Comparison of ENCODE assay signal across 16 cellular contexts in the genomic region with DNA sequence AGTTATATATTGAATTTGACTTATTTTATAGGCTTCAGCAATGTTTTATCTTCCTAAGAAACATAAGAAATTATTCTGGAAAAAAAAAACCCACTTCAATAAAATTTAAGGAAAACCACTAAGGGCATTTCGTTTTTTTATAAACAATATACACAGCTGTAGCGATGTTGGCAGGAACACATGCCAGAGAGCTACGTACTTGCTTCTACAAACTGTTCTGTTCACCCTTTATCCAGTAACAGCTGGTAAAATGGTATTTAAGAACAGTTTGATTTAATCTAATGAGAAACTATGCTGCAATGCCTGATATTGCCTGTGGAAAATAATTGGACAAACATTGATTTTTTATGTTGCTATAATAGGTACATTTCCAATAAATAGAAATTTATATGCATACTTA.
DNase-seq lines count a peak whose midpoint lies in the region; ATAC-seq and TF ChIP-seq lines count a peak whose summit lies in the region.
"Had no signal": no experiment of that assay in that cellular context is flagged by ENCODE, and none has a peak within 500 bp of the region (broad histone marks: within the 10 kb centered on the region; RNA-seq: fewer than 3 reads in every experiment).

No MANE protein-coding gene starts in this region.

- H4K20me1 ChIP-seq in PC-3 (ENCODE audit: low read length) = no peaks in the 10 kb centered on the region
- H4K20me1 ChIP-seq in fibroblast of lung (ENCODE audit: control insufficient read depth, extremely low read depth, insufficient read depth, low read length) = no peaks in the 10 kb centered on the region
- H4K20me1 ChIP-seq: BLaER1 treated with 17β-estradiol and CSF1 and Interleukin-3, amounts not matched to agents 10 nM and 100 nM had no signal

- H3K4me3 ChIP-seq in PC-3 (ENCODE audit: low read length) (0 out of 2 replicates have a peak overlapping the region, but pooled peaks have one; percentile 14), fibroblast of lung (replicated peaks in 1 of 4; ENCODE audit: control extremely low read depth in 1 of 4, insufficient read depth in 1 of 4, low read depth in 3 of 4, low read length in 4 of 4) (no peak overlapping the region), skeletal muscle satellite cell (ENCODE audit: low read length) (no peak overlapping the region), tibial nerve (no peak overlapping the region), sigmoid colon (no peak overlapping the region)
- H3K4me3 ChIP-seq: BLaER1 treated with 17β-estradiol and CSF1 and Interleukin-3, amounts not matched to agents 10 nM and 100 nM; GM12878; HAP-1 had no signal

- POLR2A ChIA-PET in PC-3 (lab: Charles Lee; ENCODE audit: unreplicated experiment) = no interaction called here

- H2AFZ ChIP-seq in PC-3 (ENCODE audit: low read length) (no peak overlapping the region), fibroblast of lung (ENCODE audit: low read length) (no peak overlapping the region)

- DNase-seq in PC-3 (no peak), astrocyte of the hippocampus (ENCODE audit: low read depth, low spot score) (peak; percentile 4), fibroblast of lung (ENCODE audit: low read depth in 2 of 2) (peak; percentile 4 to 86), tibial nerve (ENCODE audit: low spot score in 2 of 2) (no peak), left cardiac atrium (no peak), sigmoid colon (no peak)
- DNase-seq: Calu3; CD8-positive, alpha-beta T cell; DMS53; DND-41; EL had no signal

- no peak for TF ChIP-seq POLR2A in tibial nerve (IDR thresholded peaks at IDR 0.05)
- TF ChIP-seq POLR2A in sigmoid colon (IDR thresholded peaks at IDR 0.05) = no peak

- H3K9me2 ChIP-seq in PC-3 (replicated peaks; ENCODE audit: low read length) = no peaks in the 10 kb centered on the region

- ATAC-seq in PC-3 = no peak
- no peak for ATAC-seq in left cardiac atrium
- ATAC-seq: CD8-positive, alpha-beta T cell; GM12878 had no signal

- H3K4me1 ChIP-seq in PC-3 (ENCODE audit: insufficient read depth, low read length) (peaks cover 15% of the 10 kb centered on the region), fibroblast of lung (ENCODE audit: control insufficient read depth, extremely low read depth, insufficient read depth, low read length) (no peaks in the 10 kb centered on the region), skeletal muscle satellite cell (ENCODE audit: control insufficient read depth, insufficient read depth, low read length) (no peaks in the 10 kb centered on the region), tibial nerve (peaks cover 0 to 4% (median 0%) of the 10 kb centered on the region in 4 donors), sigmoid colon (no peaks in the 10 kb centered on the region)
- H3K4me1 ChIP-seq: BLaER1 treated with 17β-estradiol and CSF1 and Interleukin-3, amounts not matched to agents 10 nM and 100 nM; HAP-1 had no signal

- TF ChIP-seq CTCF in PC-3 (conservative IDR thresholded peaks at IDR 0.05; ENCODE audit: low read depth, low read length) = no peak
- no peak for TF ChIP-seq CTCF in fibroblast of lung (conservative IDR thresholded peaks at IDR 0.05 in 1 of 2, IDR thresholded peaks at IDR 0.05 in 1 of 2; ENCODE audit: low read depth in 1 of 2, low read length in 2 of 2)
- TF ChIP-seq CTCF in tibial nerve (IDR thresholded peaks at IDR 0.05) = no peak
- TF ChIP-seq CTCF in sigmoid colon (IDR thresholded peaks at IDR 0.05) = no peak

- H3K9ac ChIP-seq in PC-3 (ENCODE audit: low read length) (no peak overlapping the region), fibroblast of lung (ENCODE audit: insufficient read depth, low read length) (no peak overlapping the region), skeletal muscle satellite cell (ENCODE audit: low read depth, low read length) (no peak overlapping the region)
- H3K9ac ChIP-seq: BLaER1 treated with 17β-estradiol and CSF1 and Interleukin-3, amounts not matched to agents 10 nM and 100 nM had no signal

- CTCF ChIA-PET in PC-3 (lab: Charles Lee) = no interaction called here

- no TSS peak for BruUV-seq in PC-3 (replicated peaks; lab: Mats Ljungman, UMichigan)

- intact Hi-C loops in PC-3 (cut with micrococcal nuclease) (loop anchor here (10.0 kb wide), 1 partner anchor 251 kb away; no protein-coding TSS in a partner anchor), left cardiac atrium (cut with DNase I) (no loop called here), sigmoid colon (cut with DNase I) (no loop called here)

- TF ChIP-seq EP300 in tibial nerve (IDR thresholded peaks at IDR 0.05) (no peak), sigmoid colon (IDR thresholded peaks at IDR 0.05) (no peak)

- H3K79me2 ChIP-seq in PC-3 (ENCODE audit: low read length) (no peaks in the 10 kb centered on the region), fibroblast of lung (ENCODE audit: control insufficient read depth, insufficient read depth, low read length) (no peaks in the 10 kb centered on the region)

- peak overlapping the region; percentile 49 for H3K27ac ChIP-seq in PC-3 (ENCODE audit: low read length)
- H3K27ac ChIP-seq in fibroblast of lung (ENCODE audit: insufficient read depth, low read length) = no peak overlapping the region
- no peak overlapping the region for H3K27ac ChIP-seq in tibial nerve
- H3K27ac ChIP-seq in sigmoid colon = no peak overlapping the region
- H3K27ac ChIP-seq: BLaER1 treated with 17β-estradiol and CSF1 and Interleukin-3, amounts not matched to agents 10 nM and 100 nM; HL-60 had no signal

- no peaks in the 10 kb centered on the region for H3K27me3 ChIP-seq in PC-3 (ENCODE audit: low read length)
- H3K27me3 ChIP-seq in fibroblast of lung (ENCODE audit: control insufficient read depth, insufficient read depth, low read length) = no peaks in the 10 kb centered on the region
- H3K27me3 ChIP-seq in skeletal muscle satellite cell (ENCODE audit: control insufficient read depth, insufficient read depth, low read length) = no peaks in the 10 kb centered on the region
- no peaks in the 10 kb centered on the region for H3K27me3 ChIP-seq in tibial nerve
- no peaks in the 10 kb centered on the region for H3K27me3 ChIP-seq in sigmoid colon
- H3K27me3 ChIP-seq: BLaER1 treated with 17β-estradiol and CSF1 and Interleukin-3, amounts not matched to agents 10 nM and 100 nM had no signal

- H3K9me3 ChIP-seq in PC-3 (ENCODE audit: low read length) (no peaks in the 10 kb centered on the region), fibroblast of lung (ENCODE audit: control insufficient read depth, insufficient read depth, low read depth, low read length) (no peaks in the 10 kb centered on the region), skeletal muscle satellite cell (replicated peaks; ENCODE audit: low read length) (no peaks in the 10 kb centered on the region), tibial nerve (peaks cover 0 to 3% (median 0%) of the 10 kb centered on the region in 4 donors), sigmoid colon (no peaks in the 10 kb centered on the region)

- H3K36me3 ChIP-seq in PC-3 (ENCODE audit: low read depth, low read length) (no peaks in the 10 kb centered on the region), fibroblast of lung (ENCODE audit: control insufficient read depth, insufficient read depth, low read length) (no peaks in the 10 kb centered on the region), skeletal muscle satellite cell (ENCODE audit: insufficient read depth, low read length) (no peaks in the 10 kb centered on the region), tibial nerve (no peaks in the 10 kb centered on the region), sigmoid colon (no peaks in the 10 kb centered on the region)
- H3K36me3 ChIP-seq: BLaER1 treated with 17β-estradiol and CSF1 and Interleukin-3, amounts not matched to agents 10 nM and 100 nM; HAP-1 had no signal

- H3F3A ChIP-seq in PC-3 (ENCODE audit: low read length, unreplicated experiment) = no peaks in the 10 kb centered on the region

- 35 to 41% methylated on average over 3 of the region's 3 CpGs for WGBS in tibial nerve, 2 donors
- 51 to 58% methylated on average over 3 of the region's 3 CpGs for WGBS in sigmoid colon, 2 donors

- H3K4me2 ChIP-seq in PC-3 (ENCODE audit: low read length) (peak overlapping the region; percentile 54), fibroblast of lung (ENCODE audit: extremely low read depth, insufficient read depth, low read length) (no peak overlapping the region), skeletal muscle satellite cell (ENCODE audit: low read length) (peak overlapping the region; percentile 60)
- H3K4me2 ChIP-seq: BLaER1 treated with 17β-estradiol and CSF1 and Interleukin-3, amounts not matched to agents 10 nM and 100 nM had no signal

Comparison
In these comparisons a context has a peak if more than half of its experiments do, and no peak if none do; other contexts are left out.
1. DNase-seq: peak in astrocyte of the hippocampus (single experiment) and fibroblast of lung (2 of 2); none in PC-3 (single experiment), tibial nerve (0 of 2), left cardiac atrium (single experiment) and sigmoid colon (single experiment).